ENCODE assay signal across 8 cellular contexts in genomic region chr20:50580016-50580747, GRCh38.
DNase-seq lines count a peak whose midpoint lies in the region; ATAC-seq and TF ChIP-seq lines count a peak whose summit lies in the region.

No MANE protein-coding gene starts in this region.

- in situ Hi-C loops in gastrocnemius medialis (cut with MboI; ENCODE audit: low sequenced_read_pairs in 4 of 4) = no loop called here

- H3K36me3 ChIP-seq in SJSA1 (peaks cover 95% of the 10 kb centered on the region), gastrocnemius medialis (peaks cover 0 to 76% of the 10 kb centered on the region in 2 donors)

- no peak overlapping the region for H3K27ac ChIP-seq in SJSA1
- peak overlapping the region in 3 of 4 donors; percentile 89 to 96 (median 95) for H3K27ac ChIP-seq in gastrocnemius medialis

- H3K9me3 ChIP-seq in SJSA1 (replicated peaks) (no peaks in the 10 kb centered on the region), gastrocnemius medialis (no peaks in the 10 kb centered on the region)

- TF ChIP-seq POLR2A in gastrocnemius medialis (IDR thresholded peaks at IDR 0.05) = no peak

- H3K4me3 ChIP-seq in SJSA1 (no peak overlapping the region), gastrocnemius medialis (no peak overlapping the region)

- intact Hi-C loops in left ventricle myocardium superior (cut with micrococcal nuclease) = no loop called here
- intact Hi-C loops in gastrocnemius medialis (cut with DNase I; ENCODE audit: low total_unique reads) = loop anchor here (1.0 kb wide), 1 partner anchor 394 kb away; no protein-coding TSS in a partner anchor

- H3K4me1 ChIP-seq in SJSA1 (replicated peaks) (no peaks in the 10 kb centered on the region), gastrocnemius medialis (peaks cover 29% of the 10 kb centered on the region in 2 donors)

- H3K27me3 ChIP-seq in SJSA1 (replicated peaks) (no peaks in the 10 kb centered on the region), gastrocnemius medialis (no peaks in the 10 kb centered on the region)

- DNase-seq in AG20443 (ENCODE audit: low spot score) (peak; percentile 87), GM20000 (ENCODE audit: low spot score) (peak; percentile 75), SJSA1 (ENCODE audit: low read depth in 1 of 2, low spot score in 2 of 2) (peak; percentile 59 to 78), amygdala (lab: John Stamatoyannopoulos, UW) (peak in 32 of 56 donors; percentile 10 to 73 (median 33)), left ventricle myocardium superior (peak; percentile 84), gastrocnemius medialis (peak in 1 of 2 donors; percentile 77), NCI-H226 (no peak), NCI-H1048 (lab: John Stamatoyannopoulos, UW) (no peak)

- peak; percentile 45 for TF ChIP-seq CTCF in GM20000 (IDR thresholded peaks at IDR 0.05; ENCODE audit: extremely low read depth, missing control alignments)
- peak; percentile 80 to 92 (median 88) for TF ChIP-seq CTCF in gastrocnemius medialis (IDR thresholded peaks at IDR 0.05 in 4 of 5, conservative IDR thresholded peaks at IDR 0.05 in 1 of 5)

- ATAC-seq in left ventricle myocardium superior = peak; percentile 40
- ATAC-seq in gastrocnemius medialis = peak in 1 of 2 donors; percentile 28

Comparison
In these comparisons a context has a peak if more than half of its experiments do, and no peak if none do; other contexts are left out.
1. DNase-seq: peak in AG20443 (single experiment), GM20000 (single experiment), SJSA1 (2 of 2), amygdala (32 of 56) and left ventricle myocardium superior (single experiment); none in NCI-H226 (single experiment) and NCI-H1048 (single experiment).